Comparison of ENCODE assay signal across 9 cellular contexts in genomic region chr10:28381903-28382347, GRCh38.
DNase-seq lines count a peak whose midpoint lies in the region; ATAC-seq and TF ChIP-seq lines count a peak whose summit lies in the region.
"Had no signal": no experiment of that assay in that cellular context is flagged by ENCODE, and none has a peak within 500 bp of the region (broad histone marks: within the 10 kb centered on the region; RNA-seq: fewer than 3 reads in every experiment).

No MANE protein-coding gene starts in this region.

- ATAC-seq in GM19328 (IDR thresholded peaks at IDR 0.05; ENCODE audit: unreplicated experiment), result peak; percentile 76
- ATAC-seq in HG03571 (IDR thresholded peaks at IDR 0.05; ENCODE audit: unreplicated experiment), result peak; percentile 94
- ATAC-seq in memory B cell (ENCODE audit: low read depth), result peak; percentile 99

- no peaks in the 10 kb centered on the region for H3K36me3 Mint-ChIP-seq in activated CD4-positive, alpha-beta memory T cell treated with anti-CD3 and anti-CD28 coated beads, Interleukin-2, amount 10 ng/mL, durations not matched to agents 7 days and 5 days (ENCODE audit: low read depth)
- no peaks in the 10 kb centered on the region for H3K36me3 Mint-ChIP-seq in memory B cell
- H3K36me3 Mint-ChIP-seq: IgD-negative memory B cell had no signal

- H3K4me3 Mint-ChIP-seq in activated CD4-positive, alpha-beta memory T cell treated with anti-CD3 and anti-CD28 coated beads, Interleukin-2, amount 10 ng/mL, durations not matched to agents 7 days and 5 days, result no peak overlapping the region
- no peak overlapping the region for H3K4me3 Mint-ChIP-seq in memory B cell
- H3K4me3 Mint-ChIP-seq: IgD-negative memory B cell had no signal

- peaks cover 25% of the 10 kb centered on the region for H3K4me1 Mint-ChIP-seq in activated CD4-positive, alpha-beta memory T cell treated with anti-CD3 and anti-CD28 coated beads, Interleukin-2, amount 10 ng/mL, durations not matched to agents 7 days and 5 days
- peaks cover 7% of the 10 kb centered on the region for H3K4me1 Mint-ChIP-seq in memory B cell

- no peaks in the 10 kb centered on the region for H3K9me3 Mint-ChIP-seq in activated CD4-positive, alpha-beta memory T cell treated with anti-CD3 and anti-CD28 coated beads, Interleukin-2, amount 10 ng/mL, durations not matched to agents 7 days and 5 days
- H3K9me3 Mint-ChIP-seq in memory B cell, result no peaks in the 10 kb centered on the region
- H3K9me3 Mint-ChIP-seq: IgD-negative memory B cell had no signal

- TF ChIP-seq CTCF in BE2C (IDR thresholded peaks at IDR 0.05; ENCODE audit: low read depth, low read length), result peak; percentile 90

- peak; percentile 71 for DNase-seq in BE2C
- peak; percentile 80 for DNase-seq in NCI-H82 treated with DMSO at 0.1 percent for 48 hours (lab: John Stamatoyannopoulos, UW; ENCODE audit: unreplicated experiment)
- DNase-seq in activated CD4-positive, alpha-beta memory T cell treated with anti-CD3 and anti-CD28 coated beads, Interleukin-2, amount 10 ng/mL, durations not matched to agents 7 days and 5 days, result peak; percentile 85
- peak; percentile 75 for DNase-seq in effector CD8-positive, alpha-beta T cell (lab: John Stamatoyannopoulos, UW)
- peak; percentile 81 to 82 for DNase-seq in memory B cell (ENCODE audit: low spot score in 2 of 2)
- peak; percentile 66 to 68 for DNase-seq in stimulated activated CD8-positive, alpha-beta memory T cell treated with anti-CD3 and anti-CD28 coated beads, Interleukin-15, amount 100 ng/mL, for 48 hours (ENCODE audit: low read depth in 2 of 2)

- POLR2A ChIA-PET in activated CD4-positive, alpha-beta memory T cell treated with anti-CD3 and anti-CD28 coated beads, Interleukin-2, amount 10 ng/mL, durations not matched to agents 7 days and 5 days (lab: Charles Lee), result interaction anchor here (0.7 to 3.3 kb wide), 2 partner anchors 14 to 79 kb away, joined by 3 to 21 read pairs; partner anchors contain the start of gene MPP7

- no peak overlapping the region for H3K4me3 ChIP-seq in BE2C (ENCODE audit: low read depth, low read length)

- CTCF ChIA-PET in activated CD4-positive, alpha-beta memory T cell treated with anti-CD3 and anti-CD28 coated beads, Interleukin-2, amount 10 ng/mL, durations not matched to agents 7 days and 5 days (lab: Charles Lee), result interaction anchor here (0.6 to 5.8 kb wide), 21 partner anchors 10 to 643 kb away, joined by 3 to 122 read pairs (median 4); partner anchors contain the start of gene MPP7

- peaks cover 6% of the 10 kb centered on the region for H3K27me3 Mint-ChIP-seq in activated CD4-positive, alpha-beta memory T cell treated with anti-CD3 and anti-CD28 coated beads, Interleukin-2, amount 10 ng/mL, durations not matched to agents 7 days and 5 days
- peaks cover 8% of the 10 kb centered on the region for H3K27me3 Mint-ChIP-seq in memory B cell

- no peaks in the 10 kb centered on the region for H3K4me1 ChIP-seq in BE2C

- no peak overlapping the region for H3K27ac Mint-ChIP-seq in activated CD4-positive, alpha-beta memory T cell treated with anti-CD3 and anti-CD28 coated beads, Interleukin-2, amount 10 ng/mL, durations not matched to agents 7 days and 5 days
- H3K27ac Mint-ChIP-seq in memory B cell, result no peak overlapping the region
- H3K27ac Mint-ChIP-seq: IgD-negative memory B cell had no signal

- H3K9me3 ChIP-seq in BE2C, result no peaks in the 10 kb centered on the region

- 0 out of 2 replicates have a peak, but pooled peaks cover 7% of the 10 kb centered on the region for H3K27me3 ChIP-seq in BE2C

- no peaks in the 10 kb centered on the region for H3K36me3 ChIP-seq in BE2C
